ENCODE assay signal across 1 cellular context in genomic region chr1:43653339-43653738, GRCh38.
TF ChIP-seq lines count a peak whose summit lies in the region.

No MANE protein-coding gene starts in this region.

TF ChIP-seq in SK-N-SH, 30 proteins besides CTCF, POLR2A, EP300 and RAD21 (continued from another document):
- no peak for TF ChIP-seq ZBTB33 (IDR thresholded peaks at IDR 0.05; ENCODE audit: borderline replicate concordance, low read depth)
- TF ChIP-seq, protein P1, sequence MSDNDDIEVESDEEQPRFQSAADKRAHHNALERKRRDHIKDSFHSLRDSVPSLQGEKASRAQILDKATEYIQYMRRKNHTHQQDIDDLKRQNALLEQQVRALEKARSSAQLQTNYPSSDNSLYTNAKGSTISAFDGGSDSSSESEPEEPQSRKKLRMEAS (IDR thresholded peaks at IDR 0.05; ENCODE audit: low read depth) = no peak
- TF ChIP-seq RCOR1 (IDR thresholded peaks at IDR 0.05; ENCODE audit: low read length) = no peak
- TF ChIP-seq MXI1 (IDR thresholded peaks at IDR 0.05; ENCODE audit: low read depth, low read length) = no peak
- TF ChIP-seq, protein P2, sequence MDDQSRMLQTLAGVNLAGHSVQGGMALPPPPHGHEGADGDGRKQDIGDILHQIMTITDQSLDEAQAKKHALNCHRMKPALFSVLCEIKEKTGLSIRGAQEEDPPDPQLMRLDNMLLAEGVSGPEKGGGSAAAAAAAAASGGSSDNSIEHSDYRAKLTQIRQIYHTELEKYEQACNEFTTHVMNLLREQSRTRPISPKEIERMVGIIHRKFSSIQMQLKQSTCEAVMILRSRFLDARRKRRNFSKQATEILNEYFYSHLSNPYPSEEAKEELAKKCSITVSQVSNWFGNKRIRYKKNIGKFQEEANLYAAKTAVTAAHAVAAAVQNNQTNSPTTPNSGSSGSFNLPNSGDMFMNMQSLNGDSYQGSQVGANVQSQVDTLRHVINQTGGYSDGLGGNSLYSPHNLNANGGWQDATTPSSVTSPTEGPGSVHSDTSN (IDR thresholded peaks at IDR 0.05) = no peak
- no peak for TF ChIP-seq EZH2phosphoT487 (IDR thresholded peaks at IDR 0.05; ENCODE audit: borderline replicate concordance, low read depth)
- TF ChIP-seq TCF12 (IDR thresholded peaks at IDR 0.05) = no peak
- no peak for TF ChIP-seq RFX5 (IDR thresholded peaks at IDR 0.05; ENCODE audit: low read length)
